Comparison of ENCODE assay signal across 17 cellular contexts in the genomic region with DNA sequence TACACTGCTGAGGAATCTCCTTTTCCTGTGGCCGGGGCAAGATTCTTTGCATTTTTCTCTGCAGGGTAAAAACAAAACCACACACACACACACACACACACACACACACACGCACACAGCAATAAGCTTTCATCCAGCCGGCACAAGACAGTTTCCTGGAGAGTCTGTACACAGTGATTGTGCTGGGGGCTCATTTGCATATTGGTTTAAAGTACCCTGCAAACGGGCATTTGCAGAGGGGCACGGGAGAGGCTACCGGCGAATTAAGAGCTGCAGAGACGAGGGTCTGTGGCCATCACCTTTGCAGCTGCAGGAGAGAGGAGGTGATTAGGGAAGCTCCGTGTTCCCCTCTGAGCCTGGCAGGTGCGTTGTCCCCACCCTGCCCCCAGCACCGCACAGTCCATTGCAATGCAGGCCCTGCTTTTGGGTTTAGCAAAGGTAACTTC.
A peak's percentile ranks its signal among the peaks of the same experiment; 100 is the strongest.
DNase-seq lines count a peak whose midpoint lies in the region; ATAC-seq and TF ChIP-seq lines count a peak whose summit lies in the region.
"Had no signal": no experiment of that assay in that cellular context is flagged by ENCODE, and none has a peak within 500 bp of the region (broad histone marks: within the 10 kb centered on the region; RNA-seq: fewer than 3 reads in every experiment).

No MANE protein-coding gene starts in this region.

- no peaks in the 10 kb centered on the region for H3K27me3 Mint-ChIP-seq in activated naive CD4-positive, alpha-beta T cell treated with anti-CD3 and anti-CD28 coated beads, Interleukin-2, amount 50 U/mL, for 24 hours
- H3K27me3 Mint-ChIP-seq in WTC11 (ENCODE audit: low read depth) = no peaks in the 10 kb centered on the region
- H3K27me3 Mint-ChIP-seq in progenitor cell of endocrine pancreas = peaks cover 4% of the 10 kb centered on the region

- ATAC-seq in activated naive CD4-positive, alpha-beta T cell treated with anti-CD3 and anti-CD28 coated beads, Interleukin-2, amount 50 U/mL, for 72 hours = no peak
- ATAC-seq in WTC11 = peak; percentile 75
- ATAC-seq: left lobe of liver, mucosa of descending colon, Right ventricle myocardium inferior had no signal

- peaks cover 20% of the 10 kb centered on the region for H3K4me1 Mint-ChIP-seq in activated naive CD4-positive, alpha-beta T cell treated with anti-CD3 and anti-CD28 coated beads, Interleukin-2, amount 50 U/mL, for 24 hours
- H3K4me1 Mint-ChIP-seq in WTC11 (peaks cover 31% of the 10 kb centered on the region), progenitor cell of endocrine pancreas (ENCODE audit: low read depth) (peaks cover 24% of the 10 kb centered on the region)

- POLR2A ChIA-PET in WTC11 (lab: Charles Lee) = no interaction called here

- H3K27ac Mint-ChIP-seq in activated naive CD4-positive, alpha-beta T cell treated with anti-CD3 and anti-CD28 coated beads, Interleukin-2, amount 50 U/mL, for 24 hours = no peak overlapping the region
- no peak overlapping the region for H3K27ac Mint-ChIP-seq in activated naive CD4-positive, alpha-beta T cell treated with anti-CD3 and anti-CD28 coated beads, Interleukin-2, amount 50 U/mL, for 72 hours
- no peak overlapping the region; the same call in 1 of the 2 replicates for H3K27ac Mint-ChIP-seq in WTC11
- peak overlapping the region; percentile 85 for H3K27ac Mint-ChIP-seq in progenitor cell of endocrine pancreas

- CTCF ChIA-PET in WTC11 (lab: Charles Lee) = no interaction called here

- H3K9me3 Mint-ChIP-seq in activated naive CD4-positive, alpha-beta T cell treated with anti-CD3 and anti-CD28 coated beads, Interleukin-2, amount 50 U/mL, for 24 hours = no peaks in the 10 kb centered on the region
- peaks cover 0 to 4% of the 10 kb centered on the region in 2 donors for H3K9me3 Mint-ChIP-seq in activated naive CD4-positive, alpha-beta T cell treated with anti-CD3 and anti-CD28 coated beads, Interleukin-2, amount 50 U/mL, for 72 hours
- H3K9me3 Mint-ChIP-seq in WTC11 (no peaks in the 10 kb centered on the region; the same call in 1 of the 2 replicates), progenitor cell of endocrine pancreas (ENCODE audit: low read depth) (peaks cover 2% of the 10 kb centered on the region)

- peak overlapping the region; percentile 54 for H3K4me3 Mint-ChIP-seq in activated naive CD4-positive, alpha-beta T cell treated with anti-CD3 and anti-CD28 coated beads, Interleukin-2, amount 50 U/mL, for 24 hours
- H3K4me3 Mint-ChIP-seq in WTC11 (peak overlapping the region; percentile 18; the same call in 1 of the 2 replicates), progenitor cell of endocrine pancreas (ENCODE audit: low read depth) (peak overlapping the region; percentile 58)

- no peak for DNase-seq in activated naive CD4-positive, alpha-beta T cell treated with anti-CD3 and anti-CD28 coated beads, Interleukin-2, amount 50 U/mL, for 72 hours (ENCODE audit: low spot score in 2 of 2)
- DNase-seq in WTC11 (ENCODE audit: low spot score) (peak; percentile 26), islet precursor cell (peak; percentile 72), progenitor cell of endocrine pancreas (ENCODE audit: low spot score, unreplicated experiment) (no peak), NCI-H146 treated with DMSO at 0.1 percent for 48 hours (lab: John Stamatoyannopoulos, UW; ENCODE audit: unreplicated experiment) (no peak), NCI-H1048 (lab: John Stamatoyannopoulos, UW) (no peak)
- no peak for DNase-seq in stimulated activated CD4-positive, alpha-beta T cell treated with anti-CD3 and anti-CD28 coated beads, Interleukin-1b, Interleukin-23, amount 100 ng/mL, for 48 hours
- DNase-seq: activated CD4-positive, alpha-beta T cell treated with anti-CD3 and anti-CD28 coated beads for 4 hours; activated gamma-delta T cell; mucosa of descending colon; NCI-H146; NCI-H748 treated with DMSO at 0.1 percent for 48 hours; nucleus accumbens; retina had no signal

- no peaks in the 10 kb centered on the region for H3K36me3 Mint-ChIP-seq in activated naive CD4-positive, alpha-beta T cell treated with anti-CD3 and anti-CD28 coated beads, Interleukin-2, amount 50 U/mL, for 24 hours
- no peaks in the 10 kb centered on the region for H3K36me3 Mint-ChIP-seq in activated naive CD4-positive, alpha-beta T cell treated with anti-CD3 and anti-CD28 coated beads, Interleukin-2, amount 50 U/mL, for 72 hours
- H3K36me3 Mint-ChIP-seq in WTC11 (no peaks in the 10 kb centered on the region), progenitor cell of endocrine pancreas (ENCODE audit: insufficient read depth) (no peaks in the 10 kb centered on the region)

- TF ChIP-seq CTCF in WTC11 (IDR thresholded peaks at IDR 0.05) = no peak
- TF ChIP-seq CTCF in progenitor cell of endocrine pancreas (IDR thresholded peaks at IDR 0.05; ENCODE audit: unreplicated experiment) = no peak

TF ChIP-seq in WTC11, 78 proteins besides CTCF, POLR2A, EP300 and RAD21:
- no peak for TF ChIP-seq ZNF423 (CRISPR knock-in tag; IDR thresholded peaks at IDR 0.05)
- TF ChIP-seq ZNF232 (CRISPR knock-in tag; IDR thresholded peaks at IDR 0.05) = no peak
- TF ChIP-seq TEAD4 (CRISPR knock-in tag; IDR thresholded peaks at IDR 0.05) = no peak
- no peak for TF ChIP-seq TCF7 (CRISPR knock-in tag; IDR thresholded peaks at IDR 0.05; ENCODE audit: low read depth)
- TF ChIP-seq, protein P1, sequence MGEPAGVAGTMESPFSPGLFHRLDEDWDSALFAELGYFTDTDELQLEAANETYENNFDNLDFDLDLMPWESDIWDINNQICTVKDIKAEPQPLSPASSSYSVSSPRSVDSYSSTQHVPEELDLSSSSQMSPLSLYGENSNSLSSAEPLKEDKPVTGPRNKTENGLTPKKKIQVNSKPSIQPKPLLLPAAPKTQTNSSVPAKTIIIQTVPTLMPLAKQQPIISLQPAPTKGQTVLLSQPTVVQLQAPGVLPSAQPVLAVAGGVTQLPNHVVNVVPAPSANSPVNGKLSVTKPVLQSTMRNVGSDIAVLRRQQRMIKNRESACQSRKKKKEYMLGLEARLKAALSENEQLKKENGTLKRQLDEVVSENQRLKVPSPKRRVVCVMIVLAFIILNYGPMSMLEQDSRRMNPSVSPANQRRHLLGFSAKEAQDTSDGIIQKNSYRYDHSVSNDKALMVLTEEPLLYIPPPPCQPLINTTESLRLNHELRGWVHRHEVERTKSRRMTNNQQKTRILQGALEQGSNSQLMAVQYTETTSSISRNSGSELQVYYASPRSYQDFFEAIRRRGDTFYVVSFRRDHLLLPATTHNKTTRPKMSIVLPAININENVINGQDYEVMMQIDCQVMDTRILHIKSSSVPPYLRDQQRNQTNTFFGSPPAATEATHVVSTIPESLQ (CRISPR knock-in tag; IDR thresholded peaks at IDR 0.05) = no peak
- no peak for TF ChIP-seq ZMAT4 (CRISPR knock-in tag; IDR thresholded peaks at IDR 0.05)
- no peak for TF ChIP-seq GRHL2 (CRISPR knock-in tag; IDR thresholded peaks at IDR 0.05; ENCODE audit: insufficient replicate concordance, severe bottlenecking)

Comparison
In these comparisons a context has a peak if more than half of its experiments do, and no peak if none do; other contexts are left out.
1. DNase-seq: peak in WTC11 (single experiment) and islet precursor cell (single experiment); none in activated naive CD4-positive, alpha-beta T cell treated with anti-CD3 and anti-CD28 coated beads, Interleukin-2, amount 50 U/mL, for 72 hours (0 of 2), progenitor cell of endocrine pancreas (single experiment), NCI-H146 treated with DMSO at 0.1 percent for 48 hours (single experiment), NCI-H1048 (single experiment) and stimulated activated CD4-positive, alpha-beta T cell treated with anti-CD3 and anti-CD28 coated beads, Interleukin-1b, Interleukin-23, amount 100 ng/mL, for 48 hours (single experiment).
2. Peak in every context shown above with its lines, with median percentiles within 50 percentile points of each other: H3K4me3 Mint-ChIP-seq.